1 cellular context compared by ENCODE assay signal in genomic region chr2:216498418-216499413, GRCh38.
TF ChIP-seq lines count a peak whose summit lies in the region.

RPL37A (plus strand) TSS chr2:216498844; CDS start chr2:216498875, 31 bp downstream.

TF ChIP-seq in K562, 482 proteins besides CTCF, POLR2A, EP300 and RAD21 (continued from another document and continues in another):
- TF ChIP-seq, protein P1, sequence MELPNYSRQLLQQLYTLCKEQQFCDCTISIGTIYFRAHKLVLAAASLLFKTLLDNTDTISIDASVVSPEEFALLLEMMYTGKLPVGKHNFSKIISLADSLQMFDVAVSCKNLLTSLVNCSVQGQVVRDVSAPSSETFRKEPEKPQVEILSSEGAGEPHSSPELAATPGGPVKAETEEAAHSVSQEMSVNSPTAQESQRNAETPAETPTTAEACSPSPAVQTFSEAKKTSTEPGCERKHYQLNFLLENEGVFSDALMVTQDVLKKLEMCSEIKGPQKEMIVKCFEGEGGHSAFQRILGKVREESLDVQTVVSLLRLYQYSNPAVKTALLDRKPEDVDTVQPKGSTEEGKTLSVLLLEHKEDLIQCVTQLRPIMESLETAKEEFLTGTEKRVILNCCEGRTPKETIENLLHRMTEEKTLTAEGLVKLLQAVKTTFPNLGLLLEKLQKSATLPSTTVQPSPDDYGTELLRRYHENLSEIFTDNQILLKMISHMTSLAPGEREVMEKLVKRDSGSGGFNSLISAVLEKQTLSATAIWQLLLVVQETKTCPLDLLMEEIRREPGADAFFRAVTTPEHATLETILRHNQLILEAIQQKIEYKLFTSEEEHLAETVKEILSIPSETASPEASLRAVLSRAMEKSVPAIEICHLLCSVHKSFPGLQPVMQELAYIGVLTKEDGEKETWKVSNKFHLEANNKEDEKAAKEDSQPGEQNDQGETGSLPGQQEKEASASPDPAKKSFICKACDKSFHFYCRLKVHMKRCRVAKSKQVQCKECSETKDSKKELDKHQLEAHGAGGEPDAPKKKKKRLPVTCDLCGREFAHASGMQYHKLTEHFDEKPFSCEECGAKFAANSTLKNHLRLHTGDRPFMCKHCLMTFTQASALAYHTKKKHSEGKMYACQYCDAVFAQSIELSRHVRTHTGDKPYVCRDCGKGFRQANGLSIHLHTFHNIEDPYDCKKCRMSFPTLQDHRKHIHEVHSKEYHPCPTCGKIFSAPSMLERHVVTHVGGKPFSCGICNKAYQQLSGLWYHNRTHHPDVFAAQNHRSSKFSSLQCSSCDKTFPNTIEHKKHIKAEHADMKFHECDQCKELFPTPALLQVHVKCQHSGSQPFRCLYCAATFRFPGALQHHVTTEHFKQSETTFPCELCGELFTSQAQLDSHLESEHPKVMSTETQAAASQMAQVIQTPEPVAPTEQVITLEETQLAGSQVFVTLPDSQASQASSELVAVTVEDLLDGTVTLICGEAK (IDR thresholded peaks at IDR 0.05): peak; percentile 88
- TF ChIP-seq, protein P1 (CRISPR knock-in tag; IDR thresholded peaks at IDR 0.05): no peak
- TF ChIP-seq ZNF263 (CRISPR knock-in tag; IDR thresholded peaks at IDR 0.05; ENCODE audit: borderline replicate concordance): no peak
- no peak for TF ChIP-seq RBM14 (IDR thresholded peaks at IDR 0.05; ENCODE audit: borderline replicate concordance, insufficient read depth, low read depth, low read length)
- TF ChIP-seq ZKSCAN1 (IDR thresholded peaks at IDR 0.05; ENCODE audit: low read depth, low read length): 0 out of 2 replicates have a peak, but pooled peaks have one; percentile 10
- TF ChIP-seq SIRT6 (IDR thresholded peaks at IDR 0.05; ENCODE audit: low read depth, low read length): no peak
- no peak for TF ChIP-seq FIP1L1 (IDR thresholded peaks at IDR 0.05; ENCODE audit: low read depth, low read length, poor library complexity, severe bottlenecking)
- TF ChIP-seq PHB (CRISPR knock-in tag; IDR thresholded peaks at IDR 0.05): no peak
- TF ChIP-seq CREBBP (IDR thresholded peaks at IDR 0.05; ENCODE audit: low read depth, low read length): no peak
- no peak for TF ChIP-seq ZNF324 (CRISPR knock-in tag; IDR thresholded peaks at IDR 0.05)
- peak; percentile 68; the same call in 1 of the 2 replicates for TF ChIP-seq KLF1 (tag; IDR thresholded peaks at IDR 0.05)
- no peak for TF ChIP-seq CREB1 (IDR thresholded peaks at IDR 0.05)
- TF ChIP-seq CREB1 (CRISPR knock-in tag; IDR thresholded peaks at IDR 0.05): 0 out of 2 replicates have a peak, but pooled peaks have one; percentile 5
- TF ChIP-seq ZNF561 (CRISPR knock-in tag; conservative IDR thresholded peaks at IDR 0.05): no peak
- TF ChIP-seq, protein P2, sequence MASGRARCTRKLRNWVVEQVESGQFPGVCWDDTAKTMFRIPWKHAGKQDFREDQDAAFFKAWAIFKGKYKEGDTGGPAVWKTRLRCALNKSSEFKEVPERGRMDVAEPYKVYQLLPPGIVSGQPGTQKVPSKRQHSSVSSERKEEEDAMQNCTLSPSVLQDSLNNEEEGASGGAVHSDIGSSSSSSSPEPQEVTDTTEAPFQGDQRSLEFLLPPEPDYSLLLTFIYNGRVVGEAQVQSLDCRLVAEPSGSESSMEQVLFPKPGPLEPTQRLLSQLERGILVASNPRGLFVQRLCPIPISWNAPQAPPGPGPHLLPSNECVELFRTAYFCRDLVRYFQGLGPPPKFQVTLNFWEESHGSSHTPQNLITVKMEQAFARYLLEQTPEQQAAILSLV (tag; IDR thresholded peaks at IDR 0.05): no peak
- peak; percentile 61 for TF ChIP-seq NFIC (IDR thresholded peaks at IDR 0.05)
- TF ChIP-seq ETV5 (CRISPR knock-in tag; IDR thresholded peaks at IDR 0.05; ENCODE audit: low read depth): peak; percentile 87
- no peak for TF ChIP-seq ZNF398 (CRISPR knock-in tag; IDR thresholded peaks at IDR 0.05)
- no peak for TF ChIP-seq SP1 (CRISPR knock-in tag; IDR thresholded peaks at IDR 0.05)
- TF ChIP-seq MYBL2 (IDR thresholded peaks at IDR 0.05; ENCODE audit: low read depth): no peak
- no peak for TF ChIP-seq MYBL2 (CRISPR knock-in tag; IDR thresholded peaks at IDR 0.05; ENCODE audit: borderline replicate concordance)
- no peak for TF ChIP-seq ZNF384 (IDR thresholded peaks at IDR 0.05; ENCODE audit: low read depth, low read length)
- TF ChIP-seq, protein P3, sequence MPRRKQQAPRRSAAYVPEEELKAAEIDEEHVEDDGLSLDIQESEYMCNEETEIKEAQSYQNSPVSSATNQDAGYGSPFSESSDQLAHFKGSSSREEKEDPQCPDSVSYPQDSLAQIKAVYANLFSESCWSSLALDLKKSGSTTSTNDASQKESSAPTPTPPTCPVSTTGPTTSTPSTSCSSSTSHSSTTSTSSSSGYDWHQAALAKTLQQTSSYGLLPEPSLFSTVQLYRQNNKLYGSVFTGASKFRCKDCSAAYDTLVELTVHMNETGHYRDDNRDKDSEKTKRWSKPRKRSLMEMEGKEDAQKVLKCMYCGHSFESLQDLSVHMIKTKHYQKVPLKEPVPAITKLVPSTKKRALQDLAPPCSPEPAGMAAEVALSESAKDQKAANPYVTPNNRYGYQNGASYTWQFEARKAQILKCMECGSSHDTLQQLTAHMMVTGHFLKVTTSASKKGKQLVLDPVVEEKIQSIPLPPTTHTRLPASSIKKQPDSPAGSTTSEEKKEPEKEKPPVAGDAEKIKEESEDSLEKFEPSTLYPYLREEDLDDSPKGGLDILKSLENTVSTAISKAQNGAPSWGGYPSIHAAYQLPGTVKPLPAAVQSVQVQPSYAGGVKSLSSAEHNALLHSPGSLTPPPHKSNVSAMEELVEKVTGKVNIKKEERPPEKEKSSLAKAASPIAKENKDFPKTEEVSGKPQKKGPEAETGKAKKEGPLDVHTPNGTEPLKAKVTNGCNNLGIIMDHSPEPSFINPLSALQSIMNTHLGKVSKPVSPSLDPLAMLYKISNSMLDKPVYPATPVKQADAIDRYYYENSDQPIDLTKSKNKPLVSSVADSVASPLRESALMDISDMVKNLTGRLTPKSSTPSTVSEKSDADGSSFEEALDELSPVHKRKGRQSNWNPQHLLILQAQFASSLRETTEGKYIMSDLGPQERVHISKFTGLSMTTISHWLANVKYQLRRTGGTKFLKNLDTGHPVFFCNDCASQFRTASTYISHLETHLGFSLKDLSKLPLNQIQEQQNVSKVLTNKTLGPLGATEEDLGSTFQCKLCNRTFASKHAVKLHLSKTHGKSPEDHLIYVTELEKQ (CRISPR knock-in tag; IDR thresholded peaks at IDR 0.05): no peak
- TF ChIP-seq ZNF197 (CRISPR knock-in tag; IDR thresholded peaks at IDR 0.05; ENCODE audit: low read depth): no peak
- peak; percentile 88 for TF ChIP-seq SPI1 (IDR thresholded peaks at IDR 0.05; ENCODE audit: borderline replicate concordance, low read depth, low read length)
- peak; percentile 3 to 35; a peak in 2 of 4 replicates for TF ChIP-seq RCOR1 (IDR thresholded peaks at IDR 0.05; ENCODE audit: borderline replicate concordance in 1 of 2, low read depth in 2 of 2, low read length in 2 of 2)
- TF ChIP-seq MED1 (CRISPR knock-in tag; IDR thresholded peaks at IDR 0.05; ENCODE audit: borderline replicate concordance): no peak
- peak; percentile 30 for TF ChIP-seq CCNT2 (IDR thresholded peaks at IDR 0.05; ENCODE audit: borderline replicate concordance, extremely low read depth, insufficient read length, low read depth, low read length)
- no peak for TF ChIP-seq ZFP91 (CRISPR knock-in tag; IDR thresholded peaks at IDR 0.05)
- TF ChIP-seq TAF1 (IDR thresholded peaks at IDR 0.05; ENCODE audit: control insufficient read depth, extremely low read depth, insufficient read depth, low read length, severe bottlenecking): peak; percentile 99
- no peak for TF ChIP-seq CBFA2T2 (conservative IDR thresholded peaks at IDR 0.05)
- no peak for TF ChIP-seq CHCHD3 (CRISPR knock-in tag; IDR thresholded peaks at IDR 0.05)
- no peak for TF ChIP-seq HDAC3 (IDR thresholded peaks at IDR 0.05; ENCODE audit: borderline replicate concordance, partially characterized antibody)
- TF ChIP-seq MLLT1 (IDR thresholded peaks at IDR 0.05): peak in 1 of 2 experiments; percentile 76; a peak in 3 of 4 replicates
- TF ChIP-seq KAT7 (CRISPR knock-in tag; IDR thresholded peaks at IDR 0.05; ENCODE audit: borderline replicate concordance): no peak; the same call in 1 of the 2 replicates
- peak; percentile 93 for TF ChIP-seq GABPB1 (CRISPR knock-in tag; IDR thresholded peaks at IDR 0.05)
- TF ChIP-seq MNT (conservative IDR thresholded peaks at IDR 0.05): peak in 1 of 2 experiments; percentile 66; a peak in 2 of 4 replicates
- no peak for TF ChIP-seq ZNF280B (CRISPR knock-in tag; IDR thresholded peaks at IDR 0.05)
- 0 out of 2 replicates have a peak, but pooled peaks have one; percentile 33 for TF ChIP-seq NFATC3 (IDR thresholded peaks at IDR 0.05)
